Comparison of ENCODE assay signal across 1 cellular context in the genomic region with DNA sequence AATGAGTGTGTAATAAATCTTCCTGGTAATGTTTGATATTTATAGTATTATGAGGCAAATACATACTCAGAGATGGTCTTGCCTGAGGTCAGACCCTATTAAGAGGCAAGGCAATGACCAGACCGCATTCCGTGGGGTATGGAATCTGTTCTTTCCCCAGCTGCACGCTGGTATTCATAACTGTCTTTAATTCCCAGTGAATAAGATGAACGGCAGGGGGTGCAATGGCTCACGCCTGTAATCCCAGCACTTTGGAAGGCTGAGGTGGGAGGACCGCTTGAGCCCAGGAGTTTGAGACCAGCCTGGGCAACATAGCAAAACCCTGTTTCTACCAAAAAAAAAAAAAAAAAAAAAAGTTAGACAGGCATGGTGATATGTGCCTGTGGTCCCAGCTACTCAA.
TF ChIP-seq lines count a peak whose summit lies in the region.

No MANE protein-coding gene starts in this region.

TF ChIP-seq in SK-N-SH, 30 proteins besides CTCF, POLR2A, EP300 and RAD21 (continued from another document):
- TF ChIP-seq, protein P1, sequence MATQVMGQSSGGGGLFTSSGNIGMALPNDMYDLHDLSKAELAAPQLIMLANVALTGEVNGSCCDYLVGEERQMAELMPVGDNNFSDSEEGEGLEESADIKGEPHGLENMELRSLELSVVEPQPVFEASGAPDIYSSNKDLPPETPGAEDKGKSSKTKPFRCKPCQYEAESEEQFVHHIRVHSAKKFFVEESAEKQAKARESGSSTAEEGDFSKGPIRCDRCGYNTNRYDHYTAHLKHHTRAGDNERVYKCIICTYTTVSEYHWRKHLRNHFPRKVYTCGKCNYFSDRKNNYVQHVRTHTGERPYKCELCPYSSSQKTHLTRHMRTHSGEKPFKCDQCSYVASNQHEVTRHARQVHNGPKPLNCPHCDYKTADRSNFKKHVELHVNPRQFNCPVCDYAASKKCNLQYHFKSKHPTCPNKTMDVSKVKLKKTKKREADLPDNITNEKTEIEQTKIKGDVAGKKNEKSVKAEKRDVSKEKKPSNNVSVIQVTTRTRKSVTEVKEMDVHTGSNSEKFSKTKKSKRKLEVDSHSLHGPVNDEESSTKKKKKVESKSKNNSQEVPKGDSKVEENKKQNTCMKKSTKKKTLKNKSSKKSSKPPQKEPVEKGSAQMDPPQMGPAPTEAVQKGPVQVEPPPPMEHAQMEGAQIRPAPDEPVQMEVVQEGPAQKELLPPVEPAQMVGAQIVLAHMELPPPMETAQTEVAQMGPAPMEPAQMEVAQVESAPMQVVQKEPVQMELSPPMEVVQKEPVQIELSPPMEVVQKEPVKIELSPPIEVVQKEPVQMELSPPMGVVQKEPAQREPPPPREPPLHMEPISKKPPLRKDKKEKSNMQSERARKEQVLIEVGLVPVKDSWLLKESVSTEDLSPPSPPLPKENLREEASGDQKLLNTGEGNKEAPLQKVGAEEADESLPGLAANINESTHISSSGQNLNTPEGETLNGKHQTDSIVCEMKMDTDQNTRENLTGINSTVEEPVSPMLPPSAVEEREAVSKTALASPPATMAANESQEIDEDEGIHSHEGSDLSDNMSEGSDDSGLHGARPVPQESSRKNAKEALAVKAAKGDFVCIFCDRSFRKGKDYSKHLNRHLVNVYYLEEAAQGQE (IDR thresholded peaks at IDR 0.05; ENCODE audit: low read depth, low read length) = no peak
TF ChIP-seq in SK-N-SH: peak in this region for 0.
